8 cellular contexts compared by ENCODE assay signal in genomic region chr3:48472923-48473616, GRCh38. TPM values are rescaled to one million over a fixed set of nuclear protein-coding genes. Genes with fewer than 3 reads are reported as not detected.
DNase-seq lines count a peak whose midpoint lies in the region; ATAC-seq and TF ChIP-seq lines count a peak whose summit lies in the region.

No MANE protein-coding gene starts in this region.

- peak overlapping the region; percentile 94 for H3K4me3 Mint-ChIP-seq in neural progenitor cell

- H3K27me3 ChIP-seq in neural progenitor cell (no peaks in the 10 kb centered on the region), stomach smooth muscle (ENCODE audit: control insufficient read depth in 1 of 2, insufficient read depth in 2 of 2, low read length in 2 of 2) (no peaks in the 10 kb centered on the region)

- no peaks in the 10 kb centered on the region for H4K20me1 ChIP-seq in neural progenitor cell (ENCODE audit: low read depth)

- H3K4me1 Mint-ChIP-seq in neural progenitor cell = peaks cover 35% of the 10 kb centered on the region

- peak overlapping the region; percentile 92 for H2AFZ ChIP-seq in neural progenitor cell (replicated peaks)

- peaks cover 30% of the 10 kb centered on the region for H3K79me2 ChIP-seq in neural progenitor cell (ENCODE audit: low read depth)

- peak; percentile 77 for ATAC-seq in GM21825 (IDR thresholded peaks at IDR 0.05; ENCODE audit: unreplicated experiment)

- peak overlapping the region; percentile 99 for H3K27ac Mint-ChIP-seq in neural progenitor cell

- peak overlapping the region; percentile 79 for H3K4me2 ChIP-seq in neural progenitor cell

- no peaks in the 10 kb centered on the region for H3K9me3 Mint-ChIP-seq in neural progenitor cell

- H3K27ac ChIP-seq in KOPT-K1 (ENCODE audit: low read depth, low read length, poor library complexity, severe bottlenecking) (peak overlapping the region; percentile 95), neural progenitor cell (peak overlapping the region; percentile 75), stomach smooth muscle (ENCODE audit: low read length) (peak overlapping the region; percentile 97)

- H3K4me3 ChIP-seq in neural progenitor cell = peak overlapping the region; percentile 58
- peak overlapping the region; percentile 92 to 97 for H3K4me3 ChIP-seq in stomach smooth muscle (ENCODE audit: low read length in 2 of 2)

- H3K36me3 Mint-ChIP-seq in neural progenitor cell = peaks cover 10% of the 10 kb centered on the region

- H3K27me3 Mint-ChIP-seq in neural progenitor cell (ENCODE audit: insufficient read depth, low read depth) = no peaks in the 10 kb centered on the region

- H3K4me1 ChIP-seq in neural progenitor cell (peaks cover 29% of the 10 kb centered on the region), stomach smooth muscle (ENCODE audit: control insufficient read depth, insufficient read depth, low read length) (peaks cover 45% of the 10 kb centered on the region)

- TF ChIP-seq CTCF in neural progenitor cell (IDR thresholded peaks at IDR 0.05) = peak; percentile 52

- peaks cover 29% of the 10 kb centered on the region for H3F3A ChIP-seq in neural progenitor cell (ENCODE audit: low read depth)

- H3K36me3 ChIP-seq in KOPT-K1 (ENCODE audit: insufficient read depth, low read length) = peaks cover 21% of the 10 kb centered on the region
- no peaks in the 10 kb centered on the region for H3K36me3 ChIP-seq in neural progenitor cell
- peaks cover 10 to 12% of the 10 kb centered on the region in 2 donors for H3K36me3 ChIP-seq in stomach smooth muscle (ENCODE audit: control insufficient read depth in 2 of 2, insufficient read depth in 2 of 2, low read length in 2 of 2)

- H3K9ac ChIP-seq in neural progenitor cell (peak overlapping the region; percentile 56), stomach smooth muscle (ENCODE audit: low read length in 2 of 2) (peak overlapping the region; percentile 98 to 100)

- H3K9me3 ChIP-seq in KOPT-K1 (ENCODE audit: insufficient read depth, low read length, poor library complexity, severe bottlenecking) (no peaks in the 10 kb centered on the region), neural progenitor cell (ENCODE audit: low read depth) (no peaks in the 10 kb centered on the region), stomach smooth muscle (ENCODE audit: control insufficient read depth in 2 of 2, low read length in 2 of 2) (no peaks in the 10 kb centered on the region)

- DNase-seq in ELF-1 (ENCODE audit: low read depth, low spot score) = peak; percentile 97
- DNase-seq in SHP77 treated with DMSO at 0.1 percent for 48 hours (lab: John Stamatoyannopoulos, UW) = peak; percentile 54
- DNase-seq in activated gamma-delta T cell treated with Interleukin-2 at 50 U/mL for 16 hours = peak; percentile 88
- DNase-seq in foreskin melanocyte = peak; percentile 84
- DNase-seq in neural progenitor cell (ENCODE audit: low spot score) = peak; percentile 97

RNA-seq across cellular contexts. Expression of gene ATRIP, which starts 26.5 kb away (rescaled TPM):
- 8.3 and 11.8 TPM in 2 replicates for total RNA-seq in neural progenitor cell (ENCODE audit: low replicate concordance)

RNA-seq across cellular contexts. Expression of gene SHISA5, which starts 30.9 kb away (rescaled TPM):
- 54.8 and 133 TPM in 2 replicates for total RNA-seq in neural progenitor cell (ENCODE audit: low replicate concordance)

RNA-seq across cellular contexts. Expression of gene TMA7, which starts 33.0 kb away (rescaled TPM):
- 472 and 510 TPM in 2 replicates for total RNA-seq in neural progenitor cell (ENCODE audit: low replicate concordance)

RNA-seq across cellular contexts. Expression of gene CCDC51, which starts 33.2 kb away (rescaled TPM):
- total RNA-seq in neural progenitor cell (ENCODE audit: low replicate concordance) = 13.9 and 22.0 TPM in 2 replicates

RNA-seq across cellular contexts. Expression of gene PLXNB1, which starts 43.2 kb away (rescaled TPM):
- total RNA-seq in neural progenitor cell (ENCODE audit: low replicate concordance) = 53.6 and 142 TPM in 2 replicates

Comparison
In these comparisons a context has a peak if more than half of its experiments do, and no peak if none do; other contexts are left out.
1. Peak in every context shown above with its lines: DNase-seq, ATAC-seq, H3K4me3 ChIP-seq and H3K27ac ChIP-seq.